In the genomic region with DNA sequence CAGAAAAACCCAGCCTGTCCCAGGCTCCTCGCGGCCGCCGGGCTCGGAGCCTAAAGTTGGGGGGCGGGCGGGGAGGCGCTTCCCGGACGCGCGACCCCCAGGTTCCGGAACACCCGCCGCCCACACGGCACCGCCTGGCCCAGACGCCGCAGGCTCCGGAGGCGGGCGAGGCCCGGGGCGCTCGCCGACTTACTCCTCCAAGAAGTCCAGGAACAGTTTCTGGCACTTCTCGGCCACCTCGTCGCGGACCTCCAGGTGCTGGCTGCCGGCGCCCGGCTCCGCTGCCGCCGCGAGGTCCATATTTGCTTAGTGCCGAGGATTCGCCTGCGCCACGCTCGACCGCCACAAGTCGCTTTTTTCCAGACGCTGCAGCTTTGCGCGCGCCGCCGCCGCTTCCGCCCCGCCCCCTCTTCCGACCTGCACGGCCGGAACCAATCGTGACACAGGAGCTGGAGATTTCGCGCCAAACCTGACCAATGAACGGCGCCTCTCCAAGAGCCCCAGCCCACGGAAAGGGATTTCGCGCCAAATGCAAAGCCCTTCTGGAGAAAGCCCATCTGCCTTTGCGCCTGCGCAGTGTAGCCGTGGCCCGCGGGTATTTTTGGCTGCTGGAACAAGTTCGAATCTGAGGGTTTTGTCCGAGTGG, we compare ENCODE assay signal across 8 cellular contexts. TPM values are rescaled to one million over a fixed set of nuclear protein-coding genes. Genes with fewer than 3 reads are reported as not detected.
DNase-seq lines count a peak whose midpoint lies in the region; ATAC-seq, FAIRE-seq and TF ChIP-seq lines count a peak whose summit lies in the region.

MCM6 (minus strand) TSS at position 378 of the 646 bp plus-strand sequence; CDS start at position 300, 78 bp downstream.

- no peaks in the 10 kb centered on the region for H3K9me3 ChIP-seq in WERI-Rb-1 (ENCODE audit: severe bottlenecking)

- CTCF ChIA-PET in AG04449 (lab: Yijun Ruan, JAX): interaction anchor here (0.7 to 1.4 kb wide), 2 partner anchors 19 to 38 kb away, joined by 3 to 4 read pairs; no protein-coding TSS in a partner anchor

- peak within 1 kb of the TSS; percentile 89 to 98 (median 98) for H3K4me3 Mint-ChIP-seq in immature natural killer cell

- H3K27me3 ChIP-seq in WERI-Rb-1 (ENCODE audit: insufficient read depth, low read depth, severe bottlenecking): no peaks in the 10 kb centered on the region
- no peaks in the 10 kb centered on the region for H3K27me3 ChIP-seq in bronchial epithelial cell (ENCODE audit: control insufficient read depth, insufficient read depth, low read length)

- H3K36me3 ChIP-seq in WERI-Rb-1 (peaks cover 38% of the 10 kb centered on the region), bronchial epithelial cell (ENCODE audit: control insufficient read depth, insufficient read depth, low read length) (no peaks in the 10 kb centered on the region)

- H3K27me3 Mint-ChIP-seq in immature natural killer cell (ENCODE audit: low read depth in 3 of 3): peaks cover 9 to 15% (median 10%) of the 10 kb centered on the region in 3 donors

- DNase-seq in AG04449 (ENCODE audit: low read depth, low spot score) (peak; percentile 88), NCI-H2227 (lab: John Stamatoyannopoulos, UW; ENCODE audit: unreplicated experiment) (peak; percentile 100), WERI-Rb-1 (peak; percentile 99), bronchial epithelial cell (ENCODE audit: low read depth) (peak; percentile 96), immature natural killer cell (peak; percentile 96 to 97 (median 97)), smooth muscle cell of the brain vasculature (ENCODE audit: low read depth, low spot score) (peak; percentile 99)

- peak within 1 kb of the TSS; percentile 86 for H3K27ac ChIP-seq in WERI-Rb-1

- peaks cover 0 to 4% (median 0%) of the 10 kb centered on the region in 3 donors for H3K36me3 Mint-ChIP-seq in immature natural killer cell

- ATAC-seq in GM18873 (IDR thresholded peaks at IDR 0.05; ENCODE audit: low FRiP score, unreplicated experiment) (peak; percentile 85), HG03139 (IDR thresholded peaks at IDR 0.05; ENCODE audit: unreplicated experiment) (peak; percentile 90)

- peak within 1 kb of the TSS; percentile 90 to 96 (median 94) for H3K27ac Mint-ChIP-seq in immature natural killer cell

- peaks cover 26 to 35% of the 10 kb centered on the region in 2 donors for H3K4me1 Mint-ChIP-seq in immature natural killer cell

- POLR2A ChIA-PET in AG04449 (lab: Yijun Ruan, JAX): interaction anchor here (1.8 kb wide), 1 partner anchor 36 kb away, joined by 5 read pairs; no protein-coding TSS in a partner anchor

- FAIRE-seq in bronchial epithelial cell (lab: Jason Lieb, UNC): no peak

- TF ChIP-seq CTCF in AG04449 (IDR thresholded peaks at IDR 0.05; ENCODE audit: insufficient read depth, low read length, missing control alignments): no peak
- TF ChIP-seq CTCF in WERI-Rb-1 (IDR thresholded peaks at IDR 0.05; ENCODE audit: low read depth, low read length): no peak
- no peak for TF ChIP-seq CTCF in bronchial epithelial cell (IDR thresholded peaks at IDR 0.05; ENCODE audit: insufficient read depth, low read length, severe bottlenecking)

- H3K9me3 Mint-ChIP-seq in immature natural killer cell: no peaks in the 10 kb centered on the region

- H3K4me3 ChIP-seq in AG04449 (ENCODE audit: low read depth, low read length) (peak within 1 kb of the TSS; percentile 72), WERI-Rb-1 (ENCODE audit: low read depth, low read length) (peak within 1 kb of the TSS; percentile 79), bronchial epithelial cell (ENCODE audit: low read depth, low read length) (peak within 1 kb of the TSS; percentile 69)

RNA-seq across cellular contexts. Expression of gene MCM6, which starts in this region (rescaled TPM):
- total RNA-seq in bronchial epithelial cell: 2.4 and 3.7 TPM in 2 replicates
- 10 to 100 TPM; 10.6 to 18.0 (median 17.0) TPM for polyA plus RNA-seq in immature natural killer cell

Comparison
In these comparisons a context has a peak if more than half of its experiments do, and no peak if none do; other contexts are left out.
1. Peak in every context shown above with its lines: DNase-seq, ATAC-seq, H3K4me3 ChIP-seq and H3K27ac ChIP-seq.